7 cellular contexts compared by ENCODE assay signal in the genomic region with DNA sequence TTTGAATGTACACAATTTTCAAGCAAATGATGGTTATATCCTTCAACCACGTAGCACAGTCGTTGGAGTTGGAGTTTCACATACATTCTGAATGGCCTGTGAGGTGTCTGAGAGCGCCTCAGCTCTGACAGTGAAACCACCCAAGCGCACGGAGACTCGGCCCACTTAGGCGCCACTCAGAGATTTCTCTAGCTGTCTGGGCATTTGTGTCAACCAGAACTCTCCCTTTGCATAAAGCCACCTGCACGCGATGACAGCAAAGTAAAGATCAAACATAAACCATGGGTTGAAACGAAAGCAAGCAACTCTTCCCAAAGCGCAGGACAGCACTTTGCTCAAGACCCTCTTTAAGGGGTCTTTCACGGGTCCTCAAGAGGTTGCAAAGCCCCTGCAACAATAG. TPM values are rescaled to one million over a fixed set of nuclear protein-coding genes. Genes with fewer than 3 reads are reported as not detected.
DNase-seq lines count a peak whose midpoint lies in the region; ATAC-seq and TF ChIP-seq lines count a peak whose summit lies in the region.

No MANE protein-coding gene starts in this region.

- peak overlapping the region; percentile 57 for H3K4me3 Mint-ChIP-seq in endothelial cell (ENCODE audit: unreplicated experiment)

- peaks cover 92% of the 10 kb centered on the region for H3K27me3 ChIP-seq in HUES6 (ENCODE audit: control insufficient read depth, insufficient read depth, low read length)

- H3K9me3 Mint-ChIP-seq in endothelial cell (ENCODE audit: unreplicated experiment): no peaks in the 10 kb centered on the region

- no peak overlapping the region for H3K27ac Mint-ChIP-seq in endothelial cell (ENCODE audit: unreplicated experiment)

- H3K36me3 Mint-ChIP-seq in endothelial cell (ENCODE audit: low read depth, unreplicated experiment): peaks cover 3% of the 10 kb centered on the region

- H3K4me1 Mint-ChIP-seq in endothelial cell (ENCODE audit: unreplicated experiment): peaks cover 22% of the 10 kb centered on the region

- TF ChIP-seq CTCF in GM12865 (IDR thresholded peaks at IDR 0.05; ENCODE audit: insufficient read depth, low read depth, low read length, missing control alignments): no peak
- TF ChIP-seq CTCF in endothelial cell (IDR thresholded peaks at IDR 0.05; ENCODE audit: unreplicated experiment): no peak

- H3K27me3 Mint-ChIP-seq in endothelial cell (ENCODE audit: unreplicated experiment): peaks cover 23% of the 10 kb centered on the region

- H3K27ac ChIP-seq in HUES6 (ENCODE audit: low read depth, low read length): no peak overlapping the region

- no peak overlapping the region for H3K9ac ChIP-seq in HUES6 (ENCODE audit: low read length)

- H3K4me1 ChIP-seq in HUES6 (ENCODE audit: control insufficient read depth, insufficient read depth, low read length): peaks cover 20% of the 10 kb centered on the region

- no peaks in the 10 kb centered on the region for H3K9me3 ChIP-seq in HUES6 (ENCODE audit: control insufficient read depth, insufficient read depth, low read depth, low read length)

- H3K36me3 ChIP-seq in HUES6 (ENCODE audit: control insufficient read depth, insufficient read depth, low read length): no peaks in the 10 kb centered on the region

- DNase-seq in GM12865 (ENCODE audit: low read depth): peak; percentile 87
- DNase-seq in endothelial cell (ENCODE audit: low spot score): no peak
- peak; percentile 72 for DNase-seq in retina
- DNase-seq in cerebellar nuclear complex (lab: John Stamatoyannopoulos, UW): no peak
- DNase-seq in activated effector memory CD4-positive, alpha-beta T cell treated with anti-CD3 and anti-CD28 coated beads, Interleukin-2, amount 50 U/mL, for 16 hours: no peak

- H3K4me3 ChIP-seq in GM12865 (ENCODE audit: low read depth, low read length) (peak overlapping the region; percentile 40), HUES6 (ENCODE audit: low read depth, low read length) (peak overlapping the region; percentile 68)

- no peak for ATAC-seq in GM18870 (IDR thresholded peaks at IDR 0.05; ENCODE audit: unreplicated experiment)

RNA-seq across cellular contexts. Expression of a gene that starts 0.5 kb away (rescaled TPM):
- 1.0 TPM for total RNA-seq in endothelial cell (ENCODE audit: unreplicated experiment)

RNA-seq across cellular contexts. Expression of a gene that starts 56.8 kb away (rescaled TPM):
- 150 TPM for total RNA-seq in endothelial cell (ENCODE audit: unreplicated experiment)

Comparison
In these comparisons a context has a peak if more than half of its experiments do, and no peak if none do; other contexts are left out.
1. DNase-seq: peak in GM12865 (single experiment) and retina (single experiment); none in endothelial cell (single experiment), cerebellar nuclear complex (0 of 2) and activated effector memory CD4-positive, alpha-beta T cell treated with anti-CD3 and anti-CD28 coated beads, Interleukin-2, amount 50 U/mL, for 16 hours (single experiment).